In genomic region chr2:237860273-237860935, GRCh38 we compare ENCODE assay signal across 8 cellular contexts. TPM values are rescaled to one million over a fixed set of nuclear protein-coding genes. Genes with fewer than 3 reads are reported as not detected.
DNase-seq lines count a peak whose midpoint lies in the region; ATAC-seq and TF ChIP-seq lines count a peak whose summit lies in the region.

No MANE protein-coding gene starts in this region.

- TF ChIP-seq EP300 in esophagus muscularis mucosa (IDR thresholded peaks at IDR 0.05) = no peak

- no peak for DNase-seq in BJ (ENCODE audit: low read depth)
- DNase-seq in LNCaP clone FGC (ENCODE audit: low read depth) = no peak
- peak; percentile 91 for DNase-seq in esophagus muscularis mucosa (ENCODE audit: extremely low spot score)
- no peak for DNase-seq in neural crest cell (ENCODE audit: low read depth, low spot score)
- DNase-seq in SIG-M5 treated with dmso at 0.1 percent for 504 hours (lab: John Stamatoyannopoulos, UW; ENCODE audit: unreplicated experiment) = no peak
- DNase-seq in NCI-H524 treated with DMSO at 0.1 percent for 48 hours (lab: John Stamatoyannopoulos, UW) = no peak

- peaks cover 30 to 71% (median 57%) of the 10 kb centered on the region in 4 donors for H3K4me1 ChIP-seq in esophagus muscularis mucosa

- ATAC-seq in HG03354 (IDR thresholded peaks at IDR 0.05; ENCODE audit: poor library complexity, severe bottlenecking, unreplicated experiment) (no peak), GM18511 (IDR thresholded peaks at IDR 0.05; ENCODE audit: unreplicated experiment) (no peak)

- CTCF ChIA-PET in BJ (lab: Yijun Ruan, JAX) = interaction anchor here (8.0 kb wide), 1 partner anchor 404 kb away, joined by 84 read pairs; no protein-coding TSS in a partner anchor

- POLR2A ChIA-PET in BJ (lab: Charles Lee) = no interaction called here

- 45% methylated on average over 19 of the region's 22 CpGs for WGBS in esophagus muscularis mucosa

- H3K4me1 Mint-ChIP-seq in neural crest cell = peaks cover 37% of the 10 kb centered on the region

- no peaks in the 10 kb centered on the region for H3K36me3 Mint-ChIP-seq in neural crest cell (ENCODE audit: low read depth)

- H3K4me3 ChIP-seq in BJ (ENCODE audit: low read depth, low read length) (peak overlapping the region; percentile 38; the same call in 1 of the 2 replicates), LNCaP clone FGC (ENCODE audit: low read depth, low read length) (peak overlapping the region; percentile 55), esophagus muscularis mucosa (peak overlapping the region; percentile 64 to 77 (median 72))

- H3K27ac ChIP-seq in esophagus muscularis mucosa (replicated peaks in 1 of 4) = peak overlapping the region; percentile 89 to 95 (median 93)

- intact Hi-C loops in esophagus muscularis mucosa (cut with DNase I) = loop anchor here (5.0 kb wide), 1 partner anchor 37 kb away; no protein-coding TSS in a partner anchor

- H3K27me3 ChIP-seq in BJ (ENCODE audit: control insufficient read depth, insufficient read depth, low read length) = peaks cover 5% of the 10 kb centered on the region
- H3K27me3 ChIP-seq in esophagus muscularis mucosa = peaks cover 0 to 10% (median 0%) of the 10 kb centered on the region in 4 donors

- H3K9me3 ChIP-seq in esophagus muscularis mucosa = no peaks in the 10 kb centered on the region

- H3K36me3 ChIP-seq in BJ (ENCODE audit: control insufficient read depth, insufficient read depth, low read length) (no peaks in the 10 kb centered on the region), esophagus muscularis mucosa (no peaks in the 10 kb centered on the region)

- TF ChIP-seq CTCF in BJ (IDR thresholded peaks at IDR 0.05; ENCODE audit: insufficient read depth, low read depth, low read length) = no peak
- TF ChIP-seq CTCF in LNCaP clone FGC (IDR thresholded peaks at IDR 0.05; ENCODE audit: control insufficient read depth, extremely low read depth, insufficient read depth) = no peak
- no peak for TF ChIP-seq CTCF in esophagus muscularis mucosa (IDR thresholded peaks at IDR 0.05)
- TF ChIP-seq CTCF in neural crest cell (conservative IDR thresholded peaks at IDR 0.05) = no peak

- H3K27ac Mint-ChIP-seq in neural crest cell (ENCODE audit: unreplicated experiment) = no peak overlapping the region

- no peaks in the 10 kb centered on the region for H3K9me3 Mint-ChIP-seq in neural crest cell

- H3K4me3 Mint-ChIP-seq in neural crest cell = peak overlapping the region; percentile 79

- peaks cover 63% of the 10 kb centered on the region for H3K27me3 Mint-ChIP-seq in neural crest cell (ENCODE audit: low read depth)

- TF ChIP-seq POLR2A in esophagus muscularis mucosa (IDR thresholded peaks at IDR 0.05; ENCODE audit: low read depth) = no peak

RNA-seq across cellular contexts. Expression of gene RAMP1, which starts 1.0 kb away (rescaled TPM):
- polyA plus RNA-seq in BJ (2011; rRNA removed) = 5.7 and 10.8 TPM in 2 replicates
- polyA minus RNA-seq in BJ (2011; rRNA and poly(A)+ RNA removed) = 1.9 and 2.5 TPM in 2 replicates
- total RNA-seq in esophagus muscularis mucosa (100 to 1,000 TPM; 172 to 287 (median 231) TPM), neural crest cell (0.58 and 0.91 TPM in 2 replicates)

Comparison
In these comparisons a context has a peak if more than half of its experiments do, and no peak if none do; other contexts are left out.
1. RNA of gene RAMP1, which starts 1.0 kb away (total RNA-seq): 172 to 287 TPM in esophagus muscularis mucosa; 0.58 to 0.91 TPM in neural crest cell; every median in the first group is over 10 times any median in the second.
2. Peak in every context shown above with its lines, with median percentiles within 50 percentile points of each other: H3K4me3 ChIP-seq.